Comparison of ENCODE assay signal across 5 cellular contexts in genomic region chr14:101417434-101417833, GRCh38.
"Had no signal": no experiment of that assay in that cellular context is flagged by ENCODE, and none has a peak within 500 bp of the region (broad histone marks: within the 10 kb centered on the region; RNA-seq: fewer than 3 reads in every experiment).

No MANE protein-coding gene starts in this region.

- DNase-seq: IMR-90, KBM-7 had no signal

- H3K4me3 ChIP-seq: K562 had no signal

- H3K27ac ChIP-seq: HL-60 had no signal

- ATAC-seq: HepG2, K562 had no signal
